In the genomic region with DNA sequence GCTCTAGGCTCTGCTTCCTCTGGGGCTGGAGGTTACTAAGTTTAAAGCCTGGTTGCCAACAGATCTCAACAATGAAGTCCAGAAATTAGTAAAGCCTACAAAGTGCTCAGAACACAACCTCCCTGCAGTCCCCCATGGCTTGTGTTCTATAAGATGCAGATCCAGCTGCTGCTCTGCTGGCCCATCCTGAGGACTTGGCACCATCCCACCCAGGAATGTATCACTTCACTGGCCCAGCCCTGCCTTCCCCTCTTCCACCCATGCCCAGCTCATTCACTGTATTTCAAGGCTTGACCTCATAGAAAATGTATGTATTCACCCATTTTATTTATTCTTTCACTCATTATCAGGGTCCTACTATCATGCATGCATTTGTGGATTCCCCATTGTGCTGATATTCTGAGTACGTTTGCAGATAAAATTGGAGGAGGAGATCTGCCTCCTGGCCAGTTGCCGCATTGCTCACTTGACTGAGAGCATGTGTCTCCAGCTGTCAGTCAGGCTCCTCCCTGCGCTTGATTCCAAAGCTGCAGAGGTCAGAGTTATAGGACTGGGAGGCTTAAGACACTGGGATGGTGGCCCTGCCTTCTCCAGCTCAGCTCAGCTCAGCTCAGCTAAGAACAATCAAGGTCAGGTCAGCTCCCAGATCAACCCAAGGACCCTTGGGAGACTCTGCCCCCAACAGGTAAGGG, we compare ENCODE assay signal across 1 cellular context.
TF ChIP-seq lines count a peak whose summit lies in the region.

No MANE protein-coding gene starts in this region.

TF ChIP-seq in K562, 482 proteins besides CTCF, POLR2A, EP300 and RAD21 (continued from another document):
- TF ChIP-seq XRCC5 (IDR thresholded peaks at IDR 0.05; ENCODE audit: low read depth, low read length) (no peak), BRCA1 (IDR thresholded peaks at IDR 0.05) (no peak), BRCA1 (CRISPR knock-in tag; IDR thresholded peaks at IDR 0.05) (no peak), ZBTB1 (CRISPR knock-in tag; IDR thresholded peaks at IDR 0.05; ENCODE audit: borderline replicate concordance, low read depth) (no peak), HDAC3 (IDR thresholded peaks at IDR 0.05; ENCODE audit: borderline replicate concordance, partially characterized antibody) (no peak)
